In genomic region chr2:201992960-201993359, GRCh38 we compare ENCODE assay signal across 25 cellular contexts.
"Had no signal": no experiment of that assay in that cellular context is flagged by ENCODE, and none has a peak within 500 bp of the region (broad histone marks: within the 10 kb centered on the region; RNA-seq: fewer than 3 reads in every experiment).

No MANE protein-coding gene starts in this region.

- ATAC-seq: activated CD8-positive, alpha-beta T cell treated with anti-CD3 and anti-CD28 coated beads, Interleukin-2, amount 10 ng/mL, durations not matched to agents 7 days and 5 days; WTC11 had no signal

- H3K27ac Mint-ChIP-seq: activated CD8-positive, alpha-beta T cell treated with anti-CD3 and anti-CD28 coated beads, Interleukin-2, amount 10 ng/mL, durations not matched to agents 7 days and 5 days; activated naive CD8-positive, alpha-beta T cell treated with anti-CD3 and anti-CD28 coated beads, Interleukin-2, amount 10 ng/mL, durations not matched to agents 7 days and 5 days; T-helper 1 cell treated with Interleukin-12 subunit alpha and Interleukin-12 subunit beta and Interleukin-4 antibody, amounts not matched to agents 30 μg/mL and 1 μg/mL, for 36 hours had no signal

- H3K4me1 ChIP-seq: adrenal gland had no signal

- H3K4me3 ChIP-seq: adrenal gland, PC-9 had no signal

- H3K4me1 Mint-ChIP-seq: activated naive CD8-positive, alpha-beta T cell treated with anti-CD3 and anti-CD28 coated beads, Interleukin-2, amount 10 ng/mL, durations not matched to agents 7 days and 5 days had no signal

- H3K36me3 Mint-ChIP-seq: WTC11 had no signal

- H3K4me2 ChIP-seq: PC-9 had no signal

- H3K36me3 ChIP-seq: adrenal gland had no signal

- H3K27me3 ChIP-seq: adrenal gland had no signal

- H2AFZ ChIP-seq: PC-9 had no signal

- H3K4me3 Mint-ChIP-seq: activated CD8-positive, alpha-beta T cell treated with anti-CD3 and anti-CD28 coated beads, Interleukin-2, amount 10 ng/mL, durations not matched to agents 7 days and 5 days; activated naive CD8-positive, alpha-beta T cell treated with anti-CD3 and anti-CD28 coated beads, Interleukin-2, amount 10 ng/mL, durations not matched to agents 7 days and 5 days; T-helper 1 cell treated with Interleukin-12 subunit alpha and Interleukin-12 subunit beta and Interleukin-4 antibody, amounts not matched to agents 30 μg/mL and 1 μg/mL, for 36 hours; WTC11 had no signal

- DNase-seq: activated CD4-positive, alpha-beta T cell treated with anti-CD3 and anti-CD28 coated beads for 48 hours; activated CD4-positive, alpha-beta T cell treated with anti-CD3 and anti-CD28 coated beads, Interleukin-2, amount 50 U/mL, for 4 hours; activated CD4-positive, CD25-positive, alpha-beta regulatory T cell treated with anti-CD3 and anti-CD28 coated beads, Interleukin-2, amount 50 U/mL, for 72 hours; activated CD8-positive, alpha-beta memory T cell treated with anti-CD3 and anti-CD28 coated beads, Interleukin-2, amount 50 U/mL, for 48 hours; activated CD8-positive, alpha-beta T cell treated with anti-CD3 and anti-CD28 coated beads, Interleukin-2, amount 10 ng/mL, durations not matched to agents 7 days and 5 days; activated naive CD4-positive, alpha-beta T cell treated with anti-CD3 and anti-CD28 coated beads, Interleukin-2, amount 50 U/mL, for 16 hours; activated naive CD8-positive, alpha-beta T cell treated with anti-CD3 and anti-CD28 coated beads, Interleukin-2, amount 10 ng/mL, durations not matched to agents 7 days and 5 days; activated T-cell treated with anti-CD3 and anti-CD28 coated beads, Interleukin-2, amount 50 U/mL, for 1 hour; adrenal gland; anterior cingulate cortex; caudate nucleus; Kasumi-1; NCI-H1092; NCI-H1417; NCI-H1930; NCI-H2171; NCI-H345; NCI-H510A; NCI-H526 treated with DMSO at 0.1 percent for 48 hours; NK-92 treated with Interleukin-12 subunit alpha and Interleukin-12 subunit beta, amount 100 ng/mL, for 24 hours; PC-9; SHP77 treated with DMSO at 0.1 percent for 48 hours; T-helper 9 cell had no signal

- H3K27ac ChIP-seq: adrenal gland, PC-9 had no signal

- H3K9me3 ChIP-seq: adrenal gland had no signal

- H3K9me3 Mint-ChIP-seq: activated naive CD8-positive, alpha-beta T cell treated with anti-CD3 and anti-CD28 coated beads, Interleukin-2, amount 10 ng/mL, durations not matched to agents 7 days and 5 days; T-helper 1 cell treated with Interleukin-12 subunit alpha and Interleukin-12 subunit beta and Interleukin-4 antibody, amounts not matched to agents 30 μg/mL and 1 μg/mL, for 36 hours; WTC11 had no signal
